13 cellular contexts compared by ENCODE assay signal in genomic region chr5:90878549-90879196, GRCh38.
DNase-seq lines count a peak whose midpoint lies in the region; ATAC-seq, FAIRE-seq and TF ChIP-seq lines count a peak whose summit lies in the region.
"Had no signal": no experiment of that assay in that cellular context is flagged by ENCODE, and none has a peak within 500 bp of the region (broad histone marks: within the 10 kb centered on the region; RNA-seq: fewer than 3 reads in every experiment).

No MANE protein-coding gene starts in this region.

- no peak overlapping the region for H3K27ac ChIP-seq in RWPE2 (ENCODE audit: poor library complexity, severe bottlenecking)
- H3K27ac ChIP-seq: cardiac muscle cell had no signal

- FAIRE-seq in GM19239 (lab: Jason Lieb, UNC) = no peak
- FAIRE-seq: keratinocyte had no signal

- no peaks in the 10 kb centered on the region for H3K36me3 ChIP-seq in RWPE2 (ENCODE audit: low read depth)
- H3K36me3 ChIP-seq: cardiac muscle cell had no signal

- ATAC-seq in RWPE2 (ENCODE audit: low read depth) = 0 out of 3 replicates have a peak, but pooled peaks have one; percentile 38

- H3K4me1 ChIP-seq in RWPE2 (ENCODE audit: insufficient read depth, poor library complexity, severe bottlenecking) = no peaks in the 10 kb centered on the region

- peak; percentile 55 for DNase-seq in DMS53 (lab: John Stamatoyannopoulos, UW)
- no peak for DNase-seq in RWPE2 (ENCODE audit: low spot score)
- DNase-seq in foreskin fibroblast = peak; percentile 15 to 46
- DNase-seq in non-pigmented ciliary epithelial cell (ENCODE audit: low read depth) = peak; percentile 14
- no peak for DNase-seq in T-helper 9 cell
- no peak for DNase-seq in GM19239 (ENCODE audit: insufficient read length, low spot score)
- no peak for DNase-seq in NCI-H748 treated with DMSO at 0.1 percent for 48 hours (lab: John Stamatoyannopoulos, UW)
- DNase-seq in cortex of kidney (lab: John Stamatoyannopoulos, UW) = no peak
- DNase-seq: C1 segment of cervical spinal cord; NCI-H187; stimulated activated CD4-positive, alpha-beta T cell treated with anti-CD3 and anti-CD28 coated beads, Interleukin-12 subunit alpha, Interleukin-12 subunit beta, amount 100 ng/mL, for 4 hours had no signal

- H3K27me3 ChIP-seq in RWPE2 (ENCODE audit: insufficient read depth, poor library complexity, severe bottlenecking) = no peaks in the 10 kb centered on the region
- H3K27me3 ChIP-seq: cardiac muscle cell had no signal

- H3K4me3 ChIP-seq in RWPE2 (ENCODE audit: severe bottlenecking) (no peak overlapping the region), foreskin fibroblast (ENCODE audit: low read depth in 1 of 2, low read length in 2 of 2) (no peak overlapping the region)
- H3K4me3 ChIP-seq: cardiac muscle cell had no signal

- no peaks in the 10 kb centered on the region for H3K9me3 ChIP-seq in RWPE2 (ENCODE audit: severe bottlenecking)

- TF ChIP-seq CTCF in RWPE2 (IDR thresholded peaks at IDR 0.05; ENCODE audit: poor library complexity, severe bottlenecking) (no peak), foreskin fibroblast (IDR thresholded peaks at IDR 0.05; ENCODE audit: low read depth, low read length) (no peak)

Comparison
In these comparisons a context has a peak if more than half of its experiments do, and no peak if none do; other contexts are left out.
1. DNase-seq: peak in DMS53 (single experiment), foreskin fibroblast (2 of 2) and non-pigmented ciliary epithelial cell (single experiment); none in RWPE2 (single experiment), T-helper 9 cell (single experiment), GM19239 (single experiment), NCI-H748 treated with DMSO at 0.1 percent for 48 hours (single experiment) and cortex of kidney (single experiment).